ENCODE assay signal across 8 cellular contexts in genomic region chr17:47941998-47942490, GRCh38. TPM values are rescaled to one million over a fixed set of nuclear protein-coding genes. Genes with fewer than 3 reads are reported as not detected.
DNase-seq lines count a peak whose midpoint lies in the region; ATAC-seq, FAIRE-seq and TF ChIP-seq lines count a peak whose summit lies in the region.

No MANE protein-coding gene starts in this region.

- BruUV-seq in HepG2 (replicated peaks; lab: Mats Ljungman, UMichigan), result TSS peak; percentile 64

- peak overlapping the region; percentile 38 to 88 (median 84) for H3K27ac ChIP-seq in adrenal gland
- peak overlapping the region; percentile 95 for H3K27ac ChIP-seq in HepG2 (ENCODE audit: extremely low read length, insufficient read depth, low read length)
- peak overlapping the region; percentile 80 to 84 for H3K27ac ChIP-seq in thoracic aorta

- peaks cover 22 to 44% of the 10 kb centered on the region in 2 donors for H3K4me1 ChIP-seq in adrenal gland (replicated peaks in 1 of 2)
- H3K4me1 ChIP-seq in HepG2 (ENCODE audit: insufficient read depth, low read length), result peaks cover 81% of the 10 kb centered on the region
- peaks cover 9 to 31% of the 10 kb centered on the region in 2 donors for H3K4me1 ChIP-seq in thoracic aorta (ENCODE audit: control insufficient read depth in 1 of 2, low read depth in 2 of 2)

- H3K4me3 ChIP-seq in adrenal gland, result peak overlapping the region; percentile 56 to 96 (median 86)
- H3K4me3 ChIP-seq in HepG2 (replicated peaks in 1 of 3; ENCODE audit: insufficient read depth in 1 of 3, low read depth in 2 of 3, low read length in 3 of 3), result peak overlapping the region; percentile 75 to 87 (median 76)
- H3K4me3 ChIP-seq in thoracic aorta, result peak overlapping the region; percentile 95

- no peaks in the 10 kb centered on the region for H3K9me3 Mint-ChIP-seq in activated CD8-positive, alpha-beta memory T cell treated with anti-CD3 and anti-CD28 coated beads, Interleukin-2, amount 10 ng/mL, durations not matched to agents 7 days and 5 days (ENCODE audit: low read depth)

- CTCF ChIA-PET in activated CD8-positive, alpha-beta memory T cell treated with anti-CD3 and anti-CD28 coated beads, Interleukin-2, amount 10 ng/mL, durations not matched to agents 7 days and 5 days (lab: Charles Lee), result interaction anchor here (0.8 to 18.6 kb wide), 12 partner anchors 8 to 111 kb away, joined by 3 to 383 read pairs (median 6); partner anchors contain the start of genes CDK5RAP3, MRPL10 and SCRN2
- CTCF ChIA-PET in HepG2 (lab: Yijun Ruan, JAX; ENCODE audit: low intra/inter-chr PET ratio, low total read pairs), result interaction anchor here (1.2 kb wide), 1 partner anchor 28 kb away, joined by 5 read pairs; no protein-coding TSS in a partner anchor

- intact Hi-C loops in adrenal gland (cut with DNase I) (no loop called here), HepG2 (cut with micrococcal nuclease; ENCODE audit: unreplicated experiment) (no loop called here)

- peaks cover 0 to 14% of the 10 kb centered on the region in 2 donors for H3K36me3 ChIP-seq in adrenal gland (replicated peaks in 1 of 2)
- H3K36me3 ChIP-seq in HepG2 (replicated peaks in 1 of 2; ENCODE audit: control insufficient read depth in 1 of 2, insufficient read depth in 2 of 2, low read length in 2 of 2), result peaks cover 6 to 35% of the 10 kb centered on the region in 2 experiments
- no peaks in the 10 kb centered on the region for H3K36me3 ChIP-seq in thoracic aorta

- no peaks in the 10 kb centered on the region for H3K9me3 ChIP-seq in adrenal gland (replicated peaks in 1 of 3)
- H3K9me3 ChIP-seq in HepG2 (ENCODE audit: low read length), result no peaks in the 10 kb centered on the region
- no peaks in the 10 kb centered on the region for H3K9me3 ChIP-seq in thoracic aorta

- peaks cover 60% of the 10 kb centered on the region for H3K4me1 Mint-ChIP-seq in activated CD8-positive, alpha-beta memory T cell treated with anti-CD3 and anti-CD28 coated beads, Interleukin-2, amount 10 ng/mL, durations not matched to agents 7 days and 5 days

- POLR2A ChIA-PET in HepG2 (lab: Yijun Ruan, JAX), result interaction anchor here (1.2 to 3.0 kb wide), 27 partner anchors 9 to 293 kb away, joined by 3 to 67 read pairs (median 7); partner anchors contain the start of genes CDK5RAP3, KPNB1, LRRC46 and MRPL10

- in situ Hi-C loops in HepG2 (cut with HindIII; ENCODE audit: extremely low pct_ligation_motif_present, low pct_unique_long_range_greater_than_20kb), result no loop called here

- H3K27me3 ChIP-seq in adrenal gland (no peaks in the 10 kb centered on the region), HepG2 (ENCODE audit: control insufficient read depth in 1 of 2, insufficient read depth in 2 of 2, low read length in 2 of 2) (no peaks in the 10 kb centered on the region), thoracic aorta (replicated peaks; ENCODE audit: insufficient read depth) (no peaks in the 10 kb centered on the region)

- no peak for TF ChIP-seq CTCF in adrenal gland (IDR thresholded peaks at IDR 0.05)
- TF ChIP-seq CTCF in HepG2 (CRISPR knock-in tag; IDR thresholded peaks at IDR 0.05), result no peak
- no peak for TF ChIP-seq CTCF in thoracic aorta (IDR thresholded peaks at IDR 0.05)

- ATAC-seq in activated CD8-positive, alpha-beta memory T cell treated with anti-CD3 and anti-CD28 coated beads, Interleukin-2, amount 10 ng/mL, durations not matched to agents 7 days and 5 days, result no peak
- ATAC-seq in HepG2, result peak; percentile 26
- no peak for ATAC-seq in thoracic aorta (ENCODE audit: insufficient number of reproducible peaks, low FRiP score, low read depth)
- ATAC-seq in GM18517 (IDR thresholded peaks at IDR 0.05; ENCODE audit: unreplicated experiment), result no peak

- peaks cover 23% of the 10 kb centered on the region for H3K36me3 Mint-ChIP-seq in activated CD8-positive, alpha-beta memory T cell treated with anti-CD3 and anti-CD28 coated beads, Interleukin-2, amount 10 ng/mL, durations not matched to agents 7 days and 5 days

- no peaks in the 10 kb centered on the region for H3K27me3 Mint-ChIP-seq in activated CD8-positive, alpha-beta memory T cell treated with anti-CD3 and anti-CD28 coated beads, Interleukin-2, amount 10 ng/mL, durations not matched to agents 7 days and 5 days

- TF ChIP-seq EP300 in HepG2 (IDR thresholded peaks at IDR 0.05; ENCODE audit: low read depth in 2 of 2, low read length in 2 of 2) (peak in 1 of 2 experiments; percentile 36; a peak in 1 of 4 replicates), HepG2 (CRISPR knock-in tag; IDR thresholded peaks at IDR 0.05; ENCODE audit: borderline replicate concordance) (no peak)

- H3K4me2 ChIP-seq in HepG2 (ENCODE audit: low read depth, low read length), result peak overlapping the region; percentile 97

- no peak overlapping the region for H2AFZ ChIP-seq in HepG2 (ENCODE audit: low read length)

- peak overlapping the region; percentile 90 for H3K9ac ChIP-seq in HepG2 (ENCODE audit: insufficient read depth, low read depth, low read length)

- no peak for FAIRE-seq in HepG2 (lab: Jason Lieb, UNC)

- peak; percentile 46 for DNase-seq in activated CD8-positive, alpha-beta memory T cell treated with anti-CD3 and anti-CD28 coated beads, Interleukin-2, amount 10 ng/mL, durations not matched to agents 7 days and 5 days
- DNase-seq in activated CD8-positive, alpha-beta memory T cell treated with anti-CD3 and anti-CD28 coated beads, Interleukin-2, amount 50 U/mL, for 48 hours, result no peak
- no peak for DNase-seq in adrenal gland
- DNase-seq in HepG2 (ENCODE audit: low spot score), result peak; percentile 71
- DNase-seq in thoracic aorta (ENCODE audit: low spot score), result no peak
- DNase-seq in HK-2 (ENCODE audit: unreplicated experiment), result no peak
- no peak for DNase-seq in NCI-H2107 treated with DMSO at 0.1 percent for 48 hours (lab: John Stamatoyannopoulos, UW; ENCODE audit: unreplicated experiment)

- TF ChIP-seq RAD21 in HepG2 (CRISPR knock-in tag; IDR thresholded peaks at IDR 0.05), result no peak

- TF ChIP-seq POLR2A in adrenal gland (IDR thresholded peaks at IDR 0.05), result no peak
- no peak for TF ChIP-seq POLR2A in HepG2 (IDR thresholded peaks at IDR 0.05; ENCODE audit: insufficient read depth in 1 of 2, low read depth in 2 of 2, low read length in 2 of 2)

- no peaks in the 10 kb centered on the region for H4K20me1 ChIP-seq in HepG2 (ENCODE audit: insufficient read depth, low read length)

- peak overlapping the region; percentile 88 for H3K4me3 Mint-ChIP-seq in activated CD8-positive, alpha-beta memory T cell treated with anti-CD3 and anti-CD28 coated beads, Interleukin-2, amount 10 ng/mL, durations not matched to agents 7 days and 5 days

- H3K79me2 ChIP-seq in HepG2 (ENCODE audit: insufficient read depth, low read length), result peaks cover 20% of the 10 kb centered on the region

- WGBS in adrenal gland, 4 donors, result 4 to 6% (median 5%) methylated on average over 9 of the region's 9 CpGs
- 1% methylated on average over 9 of the region's 9 CpGs for whole genome bisulfite sequencing in HepG2 (ENCODE audit: low lambda C conversion rate)

- H3K27ac Mint-ChIP-seq in activated CD8-positive, alpha-beta memory T cell treated with anti-CD3 and anti-CD28 coated beads, Interleukin-2, amount 10 ng/mL, durations not matched to agents 7 days and 5 days, result peak overlapping the region; percentile 92

RNA-seq across cellular contexts. Expression of gene PNPO, which starts 0.7 kb away (rescaled TPM):
- 10 to 100 TPM; 28.0 to 30.4 TPM for total RNA-seq in activated CD8-positive, alpha-beta memory T cell treated with anti-CD3 and anti-CD28 coated beads, Interleukin-2, amount 10 ng/mL, durations not matched to agents 7 days and 5 days
- total RNA-seq in adrenal gland (10 to 100 TPM; 45.0 to 91.5 (median 61.8) TPM), HepG2 (2016; rRNA removed; fragmentation: Illumina TruSeq; extraction: Trizol) (63.3 and 110 TPM in 2 replicates), thoracic aorta (10 to 100 TPM; 16.9 to 28.9 TPM)
- polyA plus RNA-seq in adrenal gland (10 to 100 TPM; 19.7 to 36.1 (median 23.8) TPM), HepG2 (2011; rRNA removed) (47.9 and 48.1 TPM in 2 replicates)
- total RNA-seq in HepG2 (2016; cell fraction: cytosol; rRNA removed; fragmentation: Illumina TruSeq; extraction: Trizol; ENCODE audit: low read depth), result 8.6 and 9.4 TPM in 2 replicates
- total RNA-seq in HepG2 (2016; cell fraction: insoluble cytoplasmic fraction; rRNA removed; fragmentation: Illumina TruSeq; extraction: Trizol), result 66.0 and 103 TPM in 2 replicates
- total RNA-seq in HepG2 (2016; cell fraction: membrane; rRNA removed; fragmentation: Illumina TruSeq; extraction: Trizol), result 30.0 and 31.1 TPM in 2 replicates
- 31.0 and 31.3 TPM in 2 replicates for total RNA-seq in HepG2 (2016; cell fraction: nucleus; rRNA removed; fragmentation: Illumina TruSeq; extraction: Trizol)
- 42.3 and 49.3 TPM in 2 replicates for polyA plus RNA-seq in HepG2 (2011; cell fraction: cytosol; rRNA removed)
- polyA plus RNA-seq in HepG2 (2011; cell fraction: nucleus; rRNA removed), result 24.7 and 35.1 TPM in 2 replicates
- polyA plus RNA-seq in HepG2 (2012), result 19.7 and 25.0 TPM in 2 replicates
- polyA plus RNA-seq in HepG2 (2016; cell fraction: cytosol; fragmentation: Illumina TruSeq; extraction: Trizol; ENCODE audit: low read depth), result 4.4 and 5.2 TPM in 2 replicates
- 60.3 and 63.0 TPM in 2 replicates for polyA plus RNA-seq in HepG2 (2016; cell fraction: insoluble cytoplasmic fraction; fragmentation: Illumina TruSeq; extraction: Trizol; ENCODE audit: low read depth)
- polyA plus RNA-seq in HepG2 (2016; cell fraction: membrane; fragmentation: Illumina TruSeq; extraction: Trizol; ENCODE audit: low read depth), result 18.9 and 19.7 TPM in 2 replicates
- 38.2 and 38.8 TPM in 2 replicates for polyA plus RNA-seq in HepG2 (2016; cell fraction: nucleus; fragmentation: Illumina TruSeq; extraction: Trizol; ENCODE audit: insufficient read depth, low read depth)
- polyA minus RNA-seq in HepG2 (2011; rRNA and poly(A)+ RNA removed; ENCODE audit: low replicate concordance), result 64.3 and 90.4 TPM in 2 replicates
- polyA minus RNA-seq in HepG2 (2011; cell fraction: cytosol; rRNA and poly(A)+ RNA removed), result 33.1 and 41.3 TPM in 2 replicates
- 24.2 and 35.4 TPM in 2 replicates for polyA minus RNA-seq in HepG2 (2011; cell fraction: nucleus; rRNA and poly(A)+ RNA removed)

RNA-seq across cellular contexts. Expression of gene PRR15L, which starts 15.6 kb away (rescaled TPM):
- total RNA-seq in activated CD8-positive, alpha-beta memory T cell treated with anti-CD3 and anti-CD28 coated beads, Interleukin-2, amount 10 ng/mL, durations not matched to agents 7 days and 5 days, result not detected
- under 1 TPM in 1 of 8 donors, not detected in 7; 0.19 TPM for total RNA-seq in adrenal gland
- polyA plus RNA-seq in adrenal gland, result under 1 TPM in 2 of 3 donors, not detected in 1; 0.03 to 0.24 TPM
- total RNA-seq in HepG2 (2016; rRNA removed; fragmentation: Illumina TruSeq; extraction: Trizol), result 2.0 and 2.4 TPM in 2 replicates
- total RNA-seq in HepG2 (2016; cell fraction: cytosol; rRNA removed; fragmentation: Illumina TruSeq; extraction: Trizol; ENCODE audit: low read depth), result 0.40 and 0.62 TPM in 2 replicates
- 1.9 and 2.5 TPM in 2 replicates for total RNA-seq in HepG2 (2016; cell fraction: insoluble cytoplasmic fraction; rRNA removed; fragmentation: Illumina TruSeq; extraction: Trizol)
- 0.93 and 1.0 TPM in 2 replicates for total RNA-seq in HepG2 (2016; cell fraction: membrane; rRNA removed; fragmentation: Illumina TruSeq; extraction: Trizol)
- 0.65 and 0.88 TPM in 2 replicates for total RNA-seq in HepG2 (2016; cell fraction: nucleus; rRNA removed; fragmentation: Illumina TruSeq; extraction: Trizol)
- polyA plus RNA-seq in HepG2 (2011; rRNA removed), result 0.44 and 0.47 TPM in 2 replicates
- 0.64 and 0.77 TPM in 2 replicates for polyA plus RNA-seq in HepG2 (2011; cell fraction: cytosol; rRNA removed)
- polyA plus RNA-seq in HepG2 (2011; cell fraction: nucleus; rRNA removed), result 0.37 and 0.81 TPM in 2 replicates
- polyA plus RNA-seq in HepG2 (2012), result 0.49 and 0.95 TPM in 2 replicates
- 0.11 and 0.28 TPM in 2 replicates for polyA plus RNA-seq in HepG2 (2016; cell fraction: cytosol; fragmentation: Illumina TruSeq; extraction: Trizol; ENCODE audit: low read depth)
- polyA plus RNA-seq in HepG2 (2016; cell fraction: insoluble cytoplasmic fraction; fragmentation: Illumina TruSeq; extraction: Trizol; ENCODE audit: low read depth), result 2.2 TPM in 2 replicates
- polyA plus RNA-seq in HepG2 (2016; cell fraction: membrane; fragmentation: Illumina TruSeq; extraction: Trizol; ENCODE audit: low read depth), result 0.43 and 0.52 TPM in 2 replicates
- polyA plus RNA-seq in HepG2 (2016; cell fraction: nucleus; fragmentation: Illumina TruSeq; extraction: Trizol; ENCODE audit: insufficient read depth, low read depth), result 1.1 and 1.2 TPM in 2 replicates
- 1.4 TPM in 1 of 2 replicates, not detected in the other for polyA minus RNA-seq in HepG2 (2011; rRNA and poly(A)+ RNA removed; ENCODE audit: low replicate concordance)
- polyA minus RNA-seq in HepG2 (2011; cell fraction: cytosol; rRNA and poly(A)+ RNA removed), result 0.40 and 0.44 TPM in 2 replicates
- polyA minus RNA-seq in HepG2 (2011; cell fraction: nucleus; rRNA and poly(A)+ RNA removed), result 0.62 TPM in 1 of 2 replicates, not detected in the other
- 1 to 10 TPM in 1 of 2 donors, not detected in 1; 1.4 TPM for total RNA-seq in thoracic aorta

RNA-seq across cellular contexts. Expression of gene CDK5RAP3, which starts 28.9 kb away (rescaled TPM):
- total RNA-seq in activated CD8-positive, alpha-beta memory T cell treated with anti-CD3 and anti-CD28 coated beads, Interleukin-2, amount 10 ng/mL, durations not matched to agents 7 days and 5 days, result 100 to 1,000 TPM; 215 to 262 TPM
- total RNA-seq in adrenal gland (100 to 1,000 TPM in 5 of 8 donors, 10 to 100 TPM in 3; 42.8 to 200 (median 111) TPM), HepG2 (2016; rRNA removed; fragmentation: Illumina TruSeq; extraction: Trizol) (86.8 and 128 TPM in 2 replicates), thoracic aorta (100 to 1,000 TPM; 125 to 192 TPM)
- polyA plus RNA-seq in adrenal gland (100 to 1,000 TPM in 2 of 3 donors, 10 to 100 TPM in 1; 76.1 to 733 (median 478) TPM), HepG2 (2011; rRNA removed) (154 and 183 TPM in 2 replicates)
- 13.1 and 20.6 TPM in 2 replicates for total RNA-seq in HepG2 (2016; cell fraction: cytosol; rRNA removed; fragmentation: Illumina TruSeq; extraction: Trizol; ENCODE audit: low read depth)
- total RNA-seq in HepG2 (2016; cell fraction: insoluble cytoplasmic fraction; rRNA removed; fragmentation: Illumina TruSeq; extraction: Trizol), result 90.9 and 132 TPM in 2 replicates
- 26.2 and 30.9 TPM in 2 replicates for total RNA-seq in HepG2 (2016; cell fraction: membrane; rRNA removed; fragmentation: Illumina TruSeq; extraction: Trizol)
- 159 and 187 TPM in 2 replicates for total RNA-seq in HepG2 (2016; cell fraction: nucleus; rRNA removed; fragmentation: Illumina TruSeq; extraction: Trizol)
- polyA plus RNA-seq in HepG2 (2011; cell fraction: cytosol; rRNA removed), result 59.3 and 67.0 TPM in 2 replicates
- 2,013 and 2,090 TPM in 2 replicates for polyA plus RNA-seq in HepG2 (2011; cell fraction: nucleus; rRNA removed)
- 136 and 152 TPM in 2 replicates for polyA plus RNA-seq in HepG2 (2012)
- polyA plus RNA-seq in HepG2 (2016; cell fraction: cytosol; fragmentation: Illumina TruSeq; extraction: Trizol; ENCODE audit: low read depth), result 10.8 and 13.3 TPM in 2 replicates
- polyA plus RNA-seq in HepG2 (2016; cell fraction: insoluble cytoplasmic fraction; fragmentation: Illumina TruSeq; extraction: Trizol; ENCODE audit: low read depth), result 72.7 and 80.7 TPM in 2 replicates
- polyA plus RNA-seq in HepG2 (2016; cell fraction: membrane; fragmentation: Illumina TruSeq; extraction: Trizol; ENCODE audit: low read depth), result 16.6 and 19.4 TPM in 2 replicates
- 373 and 385 TPM in 2 replicates for polyA plus RNA-seq in HepG2 (2016; cell fraction: nucleus; fragmentation: Illumina TruSeq; extraction: Trizol; ENCODE audit: insufficient read depth, low read depth)
- polyA minus RNA-seq in HepG2 (2011; rRNA and poly(A)+ RNA removed; ENCODE audit: low replicate concordance), result 116 and 143 TPM in 2 replicates
- polyA minus RNA-seq in HepG2 (2011; cell fraction: cytosol; rRNA and poly(A)+ RNA removed), result 25.7 and 29.3 TPM in 2 replicates
- polyA minus RNA-seq in HepG2 (2011; cell fraction: nucleus; rRNA and poly(A)+ RNA removed), result 252 and 268 TPM in 2 replicates

RNA-seq across cellular contexts. Expression of gene SP2, which starts 46.0 kb away (rescaled TPM):
- total RNA-seq in activated CD8-positive, alpha-beta memory T cell treated with anti-CD3 and anti-CD28 coated beads, Interleukin-2, amount 10 ng/mL, durations not matched to agents 7 days and 5 days, result 10 to 100 TPM; 21.7 to 22.9 TPM
- 10 to 100 TPM in 5 of 8 donors, 1 to 10 TPM in 3; 2.9 to 20.8 (median 12.1) TPM for total RNA-seq in adrenal gland
- polyA plus RNA-seq in adrenal gland, result 10 to 100 TPM in 1 of 3 donors, 1 to 10 TPM in 2; 4.5 to 21.1 (median 8.0) TPM
- total RNA-seq in HepG2 (2016; rRNA removed; fragmentation: Illumina TruSeq; extraction: Trizol), result 1.4 and 1.5 TPM in 2 replicates
- 0.44 and 0.71 TPM in 2 replicates for total RNA-seq in HepG2 (2016; cell fraction: cytosol; rRNA removed; fragmentation: Illumina TruSeq; extraction: Trizol; ENCODE audit: low read depth)
- 1.1 and 1.3 TPM in 2 replicates for total RNA-seq in HepG2 (2016; cell fraction: insoluble cytoplasmic fraction; rRNA removed; fragmentation: Illumina TruSeq; extraction: Trizol)
- total RNA-seq in HepG2 (2016; cell fraction: membrane; rRNA removed; fragmentation: Illumina TruSeq; extraction: Trizol), result 2.2 and 2.7 TPM in 2 replicates
- 1.6 and 2.4 TPM in 2 replicates for total RNA-seq in HepG2 (2016; cell fraction: nucleus; rRNA removed; fragmentation: Illumina TruSeq; extraction: Trizol)
- 4.2 and 4.8 TPM in 2 replicates for polyA plus RNA-seq in HepG2 (2011; rRNA removed)
- 1.9 and 2.3 TPM in 2 replicates for polyA plus RNA-seq in HepG2 (2011; cell fraction: cytosol; rRNA removed)
- 13.9 and 14.8 TPM in 2 replicates for polyA plus RNA-seq in HepG2 (2011; cell fraction: nucleus; rRNA removed)
- polyA plus RNA-seq in HepG2 (2012), result 10.5 and 11.9 TPM in 2 replicates
- 1.5 and 1.9 TPM in 2 replicates for polyA plus RNA-seq in HepG2 (2016; cell fraction: cytosol; fragmentation: Illumina TruSeq; extraction: Trizol; ENCODE audit: low read depth)
- polyA plus RNA-seq in HepG2 (2016; cell fraction: insoluble cytoplasmic fraction; fragmentation: Illumina TruSeq; extraction: Trizol; ENCODE audit: low read depth), result 6.9 and 11.6 TPM in 2 replicates
- 4.2 and 5.0 TPM in 2 replicates for polyA plus RNA-seq in HepG2 (2016; cell fraction: membrane; fragmentation: Illumina TruSeq; extraction: Trizol; ENCODE audit: low read depth)
- polyA plus RNA-seq in HepG2 (2016; cell fraction: nucleus; fragmentation: Illumina TruSeq; extraction: Trizol; ENCODE audit: insufficient read depth, low read depth), result 12.2 and 15.0 TPM in 2 replicates
- polyA minus RNA-seq in HepG2 (2011; rRNA and poly(A)+ RNA removed; ENCODE audit: low replicate concordance), result 4.3 and 7.9 TPM in 2 replicates
- polyA minus RNA-seq in HepG2 (2011; cell fraction: cytosol; rRNA and poly(A)+ RNA removed), result 2.9 and 5.7 TPM in 2 replicates
- polyA minus RNA-seq in HepG2 (2011; cell fraction: nucleus; rRNA and poly(A)+ RNA removed), result 3.1 and 3.5 TPM in 2 replicates
- 10 to 100 TPM in 1 of 2 donors, 1 to 10 TPM in 1; 6.4 to 10.9 TPM for total RNA-seq in thoracic aorta

Comparison
In these comparisons a context has a peak if more than half of its experiments do, and no peak if none do; other contexts are left out.
1. DNase-seq: peak in activated CD8-positive, alpha-beta memory T cell treated with anti-CD3 and anti-CD28 coated beads, Interleukin-2, amount 10 ng/mL, durations not matched to agents 7 days and 5 days (single experiment) and HepG2 (single experiment); none in activated CD8-positive, alpha-beta memory T cell treated with anti-CD3 and anti-CD28 coated beads, Interleukin-2, amount 50 U/mL, for 48 hours (single experiment), adrenal gland (0 of 7), thoracic aorta (single experiment), HK-2 (single experiment) and NCI-H2107 treated with DMSO at 0.1 percent for 48 hours (single experiment).
2. Peak in every context shown above with its lines, with median percentiles within 50 percentile points of each other: H3K27ac ChIP-seq and H3K4me3 ChIP-seq.